8 cellular contexts compared by ENCODE assay signal in genomic region chr19:30228726-30229523, GRCh38.
DNase-seq lines count a peak whose midpoint lies in the region; ATAC-seq and TF ChIP-seq lines count a peak whose summit lies in the region.

No MANE protein-coding gene starts in this region.

- no peaks in the 10 kb centered on the region for H3K9me2 ChIP-seq in GM23338 (ENCODE audit: insufficient read depth)

- H3K4me1 ChIP-seq in GM23338 (ENCODE audit: insufficient read depth) (peaks cover 37% of the 10 kb centered on the region), iPS-15b (ENCODE audit: control insufficient read depth, insufficient read depth, low read length) (peaks cover 18% of the 10 kb centered on the region), skeletal muscle satellite cell (ENCODE audit: control insufficient read depth, insufficient read depth, low read length) (peaks cover 3% of the 10 kb centered on the region)

- H3K4me2 ChIP-seq in GM23338, result peak overlapping the region; percentile 93
- peak overlapping the region; percentile 96 for H3K4me2 ChIP-seq in skeletal muscle satellite cell (ENCODE audit: low read length)

- no peaks in the 10 kb centered on the region; the same call in 2 of the 3 replicates for H3K36me3 Mint-ChIP-seq in GM23338 (ENCODE audit: low read depth)
- H3K36me3 Mint-ChIP-seq in activated T-helper 1 cell treated with anti-CD3 and anti-CD28 coated beads, Interleukin-12 subunit alpha, Interleukin-12 subunit beta, Interleukin-2, Interleukin-4 antibody, amounts not matched to agents 30 ng/mL and 10 ng/mL and 1 ng/mL, durations not matched to agents 14 hours and 24 hours and 36 hours (ENCODE audit: low read depth), result peaks cover 7% of the 10 kb centered on the region

- peak; percentile 35 for DNase-seq in GM23338 (ENCODE audit: low spot score)
- DNase-seq in activated T-helper 1 cell treated with anti-CD3 and anti-CD28 coated beads, Interleukin-12 subunit alpha, Interleukin-12 subunit beta, Interleukin-2, Interleukin-4 antibody, amounts not matched to agents 30 ng/mL and 10 ng/mL and 1 ng/mL, durations not matched to agents 14 hours and 24 hours and 36 hours (ENCODE audit: low spot score), result no peak
- DNase-seq in activated CD4-positive, alpha-beta T cell treated with anti-CD3 and anti-CD28 coated beads, Interleukin-2, amount 50 U/mL, for 1 hour, result no peak

- peaks cover 83% of the 10 kb centered on the region for H3K27me3 ChIP-seq in GM23338 (ENCODE audit: insufficient read depth)
- H3K27me3 ChIP-seq in iPS-15b (ENCODE audit: control insufficient read depth, insufficient read depth, low read length), result peaks cover 68% of the 10 kb centered on the region
- H3K27me3 ChIP-seq in skeletal muscle satellite cell (ENCODE audit: control insufficient read depth, insufficient read depth, low read length), result peaks cover 62% of the 10 kb centered on the region

- H3F3A ChIP-seq in GM23338 (replicated peaks; ENCODE audit: low read depth), result 0 out of 2 replicates have a peak, but pooled peaks cover 3% of the 10 kb centered on the region

- H3K27me3 Mint-ChIP-seq in GM23338 (ENCODE audit: insufficient read depth, low read depth, poor library complexity), result peaks cover 68% of the 10 kb centered on the region
- H3K27me3 Mint-ChIP-seq in activated T-helper 1 cell treated with anti-CD3 and anti-CD28 coated beads, Interleukin-12 subunit alpha, Interleukin-12 subunit beta, Interleukin-2, Interleukin-4 antibody, amounts not matched to agents 30 ng/mL and 10 ng/mL and 1 ng/mL, durations not matched to agents 14 hours and 24 hours and 36 hours (ENCODE audit: insufficient read depth), result peaks cover 52% of the 10 kb centered on the region

- H3K9me3 Mint-ChIP-seq in GM23338, result no peaks in the 10 kb centered on the region; the same call in 1 of the 3 replicates
- peaks cover 4% of the 10 kb centered on the region for H3K9me3 Mint-ChIP-seq in activated T-helper 1 cell treated with anti-CD3 and anti-CD28 coated beads, Interleukin-12 subunit alpha, Interleukin-12 subunit beta, Interleukin-2, Interleukin-4 antibody, amounts not matched to agents 30 ng/mL and 10 ng/mL and 1 ng/mL, durations not matched to agents 14 hours and 24 hours and 36 hours

- H3K9me3 ChIP-seq in iPS-15b (ENCODE audit: control insufficient read depth, insufficient read depth, low read length), result no peaks in the 10 kb centered on the region
- H3K9me3 ChIP-seq in skeletal muscle satellite cell (replicated peaks; ENCODE audit: low read length), result no peaks in the 10 kb centered on the region

- TF ChIP-seq CTCF in GM23338 (conservative IDR thresholded peaks at IDR 0.05; ENCODE audit: low read depth in 2 of 2), result no peak

- peak overlapping the region; percentile 73 for H3K4me3 ChIP-seq in GM23338
- H3K4me3 ChIP-seq in iPS-15b (ENCODE audit: low read depth, low read length), result peak overlapping the region; percentile 59
- peak overlapping the region; percentile 70 for H3K4me3 ChIP-seq in skeletal muscle satellite cell (ENCODE audit: low read length)

- peak overlapping the region; percentile 79 for H3K4me3 Mint-ChIP-seq in GM23338
- peak overlapping the region; percentile 53 for H3K4me3 Mint-ChIP-seq in activated T-helper 1 cell treated with anti-CD3 and anti-CD28 coated beads, Interleukin-12 subunit alpha, Interleukin-12 subunit beta, Interleukin-2, Interleukin-4 antibody, amounts not matched to agents 30 ng/mL and 10 ng/mL and 1 ng/mL, durations not matched to agents 14 hours and 24 hours and 36 hours

- no peaks in the 10 kb centered on the region for H3K79me2 ChIP-seq in GM23338 (replicated peaks; ENCODE audit: insufficient read depth)

- no peak overlapping the region for H3K27ac Mint-ChIP-seq in GM23338
- H3K27ac Mint-ChIP-seq in activated T-helper 1 cell treated with anti-CD3 and anti-CD28 coated beads, Interleukin-12 subunit alpha, Interleukin-12 subunit beta, Interleukin-2, Interleukin-4 antibody, amounts not matched to agents 30 ng/mL and 10 ng/mL and 1 ng/mL, durations not matched to agents 14 hours and 24 hours and 36 hours, result no peak overlapping the region

- H4K20me1 ChIP-seq in GM23338 (replicated peaks; ENCODE audit: insufficient read depth), result 0 out of 2 replicates have a peak, but pooled peaks cover 3% of the 10 kb centered on the region

- peaks cover 48% of the 10 kb centered on the region for H3K4me1 Mint-ChIP-seq in GM23338
- H3K4me1 Mint-ChIP-seq in activated T-helper 1 cell treated with anti-CD3 and anti-CD28 coated beads, Interleukin-12 subunit alpha, Interleukin-12 subunit beta, Interleukin-2, Interleukin-4 antibody, amounts not matched to agents 30 ng/mL and 10 ng/mL and 1 ng/mL, durations not matched to agents 14 hours and 24 hours and 36 hours (ENCODE audit: low read depth), result peaks cover 20% of the 10 kb centered on the region

- H2AFZ ChIP-seq in GM23338, result peak overlapping the region; percentile 91

- intact Hi-C loops in activated T-helper 1 cell treated with anti-CD3 and anti-CD28 coated beads, Interleukin-12 subunit alpha, Interleukin-12 subunit beta, Interleukin-2, Interleukin-4 antibody, amounts not matched to agents 30 ng/mL and 10 ng/mL and 1 ng/mL, durations not matched to agents 14 hours and 24 hours and 36 hours (cut with micrococcal nuclease), result loop anchor here (5.0 to 10.0 kb wide), 3 partner anchors 146 to 1996 kb away; partner anchors contain the start of gene ZNF536

- ATAC-seq in GM23338 (peak; percentile 8; the same call in 2 of the 3 replicates), GM18517 (IDR thresholded peaks at IDR 0.05; ENCODE audit: unreplicated experiment) (no peak), HG03039 (IDR thresholded peaks at IDR 0.05; ENCODE audit: unreplicated experiment) (no peak), GM18870 (IDR thresholded peaks at IDR 0.05; ENCODE audit: unreplicated experiment) (no peak)

- H3K36me3 ChIP-seq in GM23338 (ENCODE audit: insufficient read depth) (no peaks in the 10 kb centered on the region), iPS-15b (ENCODE audit: control insufficient read depth, insufficient read depth, low read length) (no peaks in the 10 kb centered on the region), skeletal muscle satellite cell (ENCODE audit: insufficient read depth, low read length) (no peaks in the 10 kb centered on the region)

- H3K27ac ChIP-seq in GM23338 (ENCODE audit: low read depth), result no peak overlapping the region

- H3K9ac ChIP-seq in iPS-15b (ENCODE audit: low read depth, low read length) (no peak overlapping the region), skeletal muscle satellite cell (ENCODE audit: low read depth, low read length) (no peak overlapping the region)

TF ChIP-seq in GM23338, 12 proteins besides CTCF, POLR2A, EP300 and RAD21:
- TF ChIP-seq EZH2 (IDR thresholded peaks at IDR 0.05; ENCODE audit: low read depth, unreplicated experiment), result peak; percentile 82
- TF ChIP-seq NANOG (IDR thresholded peaks at IDR 0.05; ENCODE audit: borderline replicate concordance), result no peak
TF ChIP-seq in GM23338: peak in this region for 1.
